ENCODE assay signal across 8 cellular contexts in the genomic region with DNA sequence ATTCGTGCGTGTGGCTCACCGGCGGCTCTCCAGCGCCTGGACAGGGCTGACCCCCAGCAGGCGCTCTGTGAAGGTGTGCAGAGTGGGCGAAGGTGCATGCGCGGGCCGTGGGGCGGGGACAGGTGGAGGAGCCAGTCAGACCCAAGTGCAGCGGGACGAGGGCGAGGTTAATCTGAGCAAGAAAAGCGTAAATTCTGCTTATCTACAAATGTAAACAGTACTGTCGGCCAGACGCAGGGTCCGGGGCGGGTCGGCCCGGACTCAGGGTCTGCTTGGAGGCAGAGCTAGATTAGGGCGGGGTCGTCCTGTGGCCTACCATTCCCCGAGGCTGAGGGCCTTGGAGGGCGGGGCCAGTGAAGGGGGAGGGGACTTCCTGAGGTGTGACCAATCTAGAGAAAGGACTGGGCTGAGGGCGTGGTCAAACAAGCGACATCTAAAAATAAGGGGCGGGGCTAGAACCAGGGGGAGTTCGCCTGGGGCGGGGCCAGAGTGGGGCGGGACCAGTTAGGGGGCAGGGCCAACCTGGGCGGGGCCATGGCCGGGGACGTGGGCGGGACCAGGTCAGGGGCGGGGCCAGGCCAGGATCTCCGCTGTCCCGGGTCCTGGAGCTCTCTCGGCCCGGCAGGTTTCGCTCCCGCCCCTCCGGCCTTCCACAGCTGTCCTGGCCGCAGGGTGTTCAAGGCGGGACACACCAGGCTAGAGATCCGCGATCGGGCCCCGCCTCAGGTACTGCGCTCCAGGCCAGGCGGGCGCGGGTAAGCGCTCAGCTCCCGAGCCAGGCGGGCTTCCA. TPM values are rescaled to one million over a fixed set of nuclear protein-coding genes. Genes with fewer than 3 reads are reported as not detected.
DNase-seq lines count a peak whose midpoint lies in the region; ATAC-seq and TF ChIP-seq lines count a peak whose summit lies in the region.

A gene (plus strand): TSS at position 611 of the 790 bp plus-strand sequence. CDS start 994 bp downstream, outside the sequence.

- ATAC-seq in GM18909 (IDR thresholded peaks at IDR 0.05; ENCODE audit: poor library complexity, unreplicated experiment) (peak; percentile 72), HG03432 (IDR thresholded peaks at IDR 0.05; ENCODE audit: unreplicated experiment) (peak; percentile 74)

- no peaks in the 10 kb centered on the region for H3K36me3 Mint-ChIP-seq in dendritic cell treated with granulocyte-macrophage colony-stimulating factor and Interleukin-4, amounts not matched to agents 40 ng/mL and 50 ng/mL, for 4 days (ENCODE audit: low read depth)

- H3K9me3 ChIP-seq in A673 (ENCODE audit: low read depth, low read length, poor library complexity, severe bottlenecking), result no peaks in the 10 kb centered on the region

- no TSS peak for BruUV-seq in A673 (replicated peaks; lab: Mats Ljungman, UMichigan)

- H3K36me3 ChIP-seq in A673 (ENCODE audit: insufficient read depth, low read length, poor library complexity, severe bottlenecking), result no peaks in the 10 kb centered on the region

- CTCF ChIA-PET in A673 (lab: Charles Lee), result interaction anchor here (0.5 kb wide), 1 partner anchor 73 kb away, joined by 3 read pairs; no protein-coding TSS in a partner anchor

- peak; percentile 96 for DNase-seq in A673 (ENCODE audit: low spot score)
- peak; percentile 91 for DNase-seq in NCI-H526 treated with DMSO at 0.1 percent for 48 hours (lab: John Stamatoyannopoulos, UW)
- peak; percentile 74 to 91 for DNase-seq in activated CD4-positive, alpha-beta T cell treated with anti-CD3 and anti-CD28 coated beads, Interleukin-2, amount 50 U/mL, for 24 hours (ENCODE audit: low read depth in 1 of 2, low spot score in 1 of 2)
- peak; percentile 99 for DNase-seq in left kidney (ENCODE audit: low read depth, low spot score)
- DNase-seq in stimulated activated CD4-positive, alpha-beta T cell treated with anti-CD3 and anti-CD28 coated beads, Interleukin-1b, Interleukin-23, amount 100 ng/mL, for 24 hours (ENCODE audit: low read depth in 4 of 4, low spot score in 1 of 4), result peak; percentile 74 to 92 (median 84)

- peaks cover 27% of the 10 kb centered on the region for H3K4me1 Mint-ChIP-seq in dendritic cell treated with granulocyte-macrophage colony-stimulating factor and Interleukin-4, amounts not matched to agents 40 ng/mL and 50 ng/mL, for 4 days (ENCODE audit: low read depth)

- no peaks in the 10 kb centered on the region for H3K4me1 ChIP-seq in A673 (ENCODE audit: insufficient read depth, low read length, poor library complexity, severe bottlenecking)

- TF ChIP-seq CTCF in A673 (conservative IDR thresholded peaks at IDR 0.05; ENCODE audit: low read depth, low read length), result no peak

- no peak within 1 kb of the TSS for H3K27ac ChIP-seq in A673 (ENCODE audit: low read depth, low read length, poor library complexity, severe bottlenecking)

- peak within 1 kb of the TSS; percentile 48 for H3K4me3 ChIP-seq in A673 (ENCODE audit: low read depth, low read length, poor library complexity, severe bottlenecking)

- H3K27ac Mint-ChIP-seq in dendritic cell treated with granulocyte-macrophage colony-stimulating factor and Interleukin-4, amounts not matched to agents 40 ng/mL and 50 ng/mL, for 4 days, result peak within 1 kb of the TSS; percentile 77

- peaks cover 64% of the 10 kb centered on the region for H3K27me3 Mint-ChIP-seq in dendritic cell treated with granulocyte-macrophage colony-stimulating factor and Interleukin-4, amounts not matched to agents 40 ng/mL and 50 ng/mL, for 4 days

- no peaks in the 10 kb centered on the region for H3K9me3 Mint-ChIP-seq in dendritic cell treated with granulocyte-macrophage colony-stimulating factor and Interleukin-4, amounts not matched to agents 40 ng/mL and 50 ng/mL, for 4 days

- peaks cover 35% of the 10 kb centered on the region for H3K27me3 ChIP-seq in A673 (replicated peaks; ENCODE audit: insufficient read depth, low read depth, low read length, poor library complexity)

- POLR2A ChIA-PET in A673 (lab: Charles Lee; ENCODE audit: low non-redundant PET), result interaction anchor here (0.8 kb wide), 1 partner anchor 10 kb away, joined by 5 read pairs; no protein-coding TSS in a partner anchor

- H3K4me3 Mint-ChIP-seq in dendritic cell treated with granulocyte-macrophage colony-stimulating factor and Interleukin-4, amounts not matched to agents 40 ng/mL and 50 ng/mL, for 4 days, result peak within 1 kb of the TSS; percentile 87

- intact Hi-C loops in A673 (cut with micrococcal nuclease; ENCODE audit: unreplicated experiment), result loop anchor here (5.0 to 10.0 kb wide), 3 partner anchors 263 to 553 kb away; a partner anchor contains a TSS
- intact Hi-C loops in dendritic cell treated with granulocyte-macrophage colony-stimulating factor and Interleukin-4, amounts not matched to agents 40 ng/mL and 50 ng/mL, for 4 days (cut with micrococcal nuclease), result loop anchor here (2.0 to 5.0 kb wide), 4 partner anchors 19 to 191 kb away; a partner anchor contains a TSS

RNA-seq across cellular contexts. Expression of the gene that starts here (rescaled TPM):
- 0.04 TPM in 1 of 2 replicates, not detected in the other for total RNA-seq in A673 (2021)

Comparison
In these comparisons a context has a peak if more than half of its experiments do, and no peak if none do; other contexts are left out.
1. Peak in DNase-seq and H3K4me3 ChIP-seq in A673; RNA of the gene not detected or under 1 TPM.